ENCODE assay signal across 2 cellular contexts in genomic region chr9:2230362-2230761, GRCh38.
TF ChIP-seq lines count a peak whose summit lies in the region.

No MANE protein-coding gene starts in this region.

TF ChIP-seq in HepG2, 621 proteins besides CTCF, POLR2A, EP300 and RAD21:
- TF ChIP-seq ZNF510 (CRISPR knock-in tag; IDR thresholded peaks at IDR 0.05; ENCODE audit: low read depth) (peak; percentile 79; the same call in 1 of the 2 replicates), KDM2A (CRISPR knock-in tag; IDR thresholded peaks at IDR 0.05; ENCODE audit: borderline replicate concordance, low read depth) (no peak), ZNF792 (CRISPR knock-in tag; IDR thresholded peaks at IDR 0.05) (no peak), NFYC (CRISPR knock-in tag; IDR thresholded peaks at IDR 0.05) (no peak), TEAD3 (CRISPR knock-in tag; optimal IDR thresholded peaks at IDR 0.05; ENCODE audit: borderline replicate concordance) (no peak), NR1H2 (CRISPR knock-in tag; IDR thresholded peaks at IDR 0.05; ENCODE audit: borderline replicate concordance, low read depth) (no peak), ZNF207 (IDR thresholded peaks at IDR 0.05; ENCODE audit: borderline replicate concordance) (no peak), LBX2 (CRISPR knock-in tag; IDR thresholded peaks at IDR 0.05; ENCODE audit: borderline replicate concordance) (no peak)
- TF ChIP-seq, protein P1, sequence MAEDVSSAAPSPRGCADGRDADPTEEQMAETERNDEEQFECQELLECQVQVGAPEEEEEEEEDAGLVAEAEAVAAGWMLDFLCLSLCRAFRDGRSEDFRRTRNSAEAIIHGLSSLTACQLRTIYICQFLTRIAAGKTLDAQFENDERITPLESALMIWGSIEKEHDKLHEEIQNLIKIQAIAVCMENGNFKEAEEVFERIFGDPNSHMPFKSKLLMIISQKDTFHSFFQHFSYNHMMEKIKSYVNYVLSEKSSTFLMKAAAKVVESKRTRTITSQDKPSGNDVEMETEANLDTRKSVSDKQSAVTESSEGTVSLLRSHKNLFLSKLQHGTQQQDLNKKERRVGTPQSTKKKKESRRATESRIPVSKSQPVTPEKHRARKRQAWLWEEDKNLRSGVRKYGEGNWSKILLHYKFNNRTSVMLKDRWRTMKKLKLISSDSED (CRISPR knock-in tag; IDR thresholded peaks at IDR 0.05), result no peak

TF ChIP-seq in H1, 55 proteins besides CTCF, POLR2A, EP300 and RAD21:
- TF ChIP-seq RNF2 (IDR thresholded peaks at IDR 0.05; ENCODE audit: borderline replicate concordance, low read depth, low read length, missing control alignments, poor library complexity, severe bottlenecking), result no peak
- no peak for TF ChIP-seq GTF2F1 (IDR thresholded peaks at IDR 0.05; ENCODE audit: borderline replicate concordance, low read depth, low read length)
- no peak for TF ChIP-seq CHD1 (IDR thresholded peaks at IDR 0.05; ENCODE audit: low read depth, low read length)
- TF ChIP-seq CREB1 (IDR thresholded peaks at IDR 0.05), result no peak
- TF ChIP-seq BRCA1 (IDR thresholded peaks at IDR 0.05; ENCODE audit: low read depth, low read length), result no peak
